Comparison of ENCODE assay signal across 20 cellular contexts in the genomic region with DNA sequence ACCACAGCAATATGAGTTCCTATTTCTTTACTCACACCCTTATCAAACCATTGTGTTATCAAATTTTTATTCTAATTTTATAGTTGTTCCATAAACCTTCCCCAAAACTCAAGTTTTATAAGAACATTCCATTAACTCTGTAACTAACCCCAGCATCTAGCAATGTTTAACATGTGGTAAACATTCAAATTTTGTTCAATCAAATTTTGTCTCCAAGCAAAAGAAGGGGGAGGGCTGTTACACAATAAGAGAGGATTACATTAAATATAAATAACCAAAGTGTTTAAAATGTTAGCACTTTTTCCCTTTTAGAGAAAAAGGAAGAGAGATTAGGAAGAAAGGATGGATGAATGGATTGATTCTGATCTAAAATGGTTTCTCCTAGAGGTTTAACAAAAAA. TPM values are rescaled to one million over a fixed set of nuclear protein-coding genes. Genes with fewer than 3 reads are reported as not detected.
DNase-seq lines count a peak whose midpoint lies in the region; ATAC-seq and TF ChIP-seq lines count a peak whose summit lies in the region.
"Had no signal": no experiment of that assay in that cellular context is flagged by ENCODE, and none has a peak within 500 bp of the region (broad histone marks: within the 10 kb centered on the region; RNA-seq: fewer than 3 reads in every experiment).

No MANE protein-coding gene starts in this region.

- no peaks in the 10 kb centered on the region for H3K9me2 ChIP-seq in OCI-LY7 (ENCODE audit: insufficient read depth, low read length)

- H3K36me3 Mint-ChIP-seq in activated T-helper 17 cell treated with anti-CD3 and anti-CD28 coated beads, Interleukin-2, amount 50 U/mL, for 72 hours (ENCODE audit: low read depth), result no peaks in the 10 kb centered on the region

- H2AFZ ChIP-seq in OCI-LY7 (ENCODE audit: low read length), result no peak overlapping the region
- H2AFZ ChIP-seq: PC-9 had no signal

- H3K27me3 ChIP-seq in muscle layer of duodenum (ENCODE audit: low read depth, low read length), result no peaks in the 10 kb centered on the region
- H3K27me3 ChIP-seq in right atrium auricular region, result no peaks in the 10 kb centered on the region
- H3K27me3 ChIP-seq: SJCRH30 had no signal

- H3K9me3 ChIP-seq in OCI-LY7 (ENCODE audit: low read length) (no peaks in the 10 kb centered on the region), muscle layer of duodenum (ENCODE audit: control insufficient read depth in 1 of 2, low read length in 2 of 2) (no peaks in the 10 kb centered on the region), right atrium auricular region (no peaks in the 10 kb centered on the region)
- H3K9me3 ChIP-seq: SJCRH30 had no signal

- H3K79me2 ChIP-seq in OCI-LY7 (ENCODE audit: insufficient read depth, low read depth, low read length), result peaks cover 86% of the 10 kb centered on the region; the same call in 1 of the 2 replicates

- POLR2A ChIA-PET in OCI-LY7 (lab: Charles Lee), result interaction anchor here (1.7 kb wide), 1 partner anchor 11 kb away, joined by 10 read pairs; no protein-coding TSS in a partner anchor

- CTCF ChIA-PET in OCI-LY7 (lab: Charles Lee; ENCODE audit: unreplicated experiment), result no interaction called here

- H3K27ac ChIP-seq in OCI-LY7 (ENCODE audit: low read depth, low read length, poor library complexity, severe bottlenecking), result no peak overlapping the region
- H3K27ac ChIP-seq in muscle layer of duodenum (ENCODE audit: low read length), result peak overlapping the region; percentile 3
- no peak overlapping the region for H3K27ac ChIP-seq in right atrium auricular region
- H3K27ac ChIP-seq in substantia nigra (ENCODE audit: low read depth, low read length, poor library complexity, severe bottlenecking), result no peak overlapping the region
- H3K27ac ChIP-seq: KMS-11, PC-9, SJCRH30 had no signal

- H4K20me1 ChIP-seq in OCI-LY7 (ENCODE audit: insufficient read depth, low read length), result 0 out of 2 replicates have a peak, but pooled peaks cover 3% of the 10 kb centered on the region

- H3K9me3 Mint-ChIP-seq in activated T-helper 17 cell treated with anti-CD3 and anti-CD28 coated beads, Interleukin-2, amount 50 U/mL, for 72 hours, result no peaks in the 10 kb centered on the region
- H3K9me3 Mint-ChIP-seq: CD8-positive, alpha-beta memory T cell had no signal

- TF ChIP-seq CTCF in OCI-LY7 (conservative IDR thresholded peaks at IDR 0.05; ENCODE audit: low read length) (no peak), right atrium auricular region (IDR thresholded peaks at IDR 0.05) (no peak)

- peak overlapping the region; percentile 74 for H3K4me2 ChIP-seq in OCI-LY7 (ENCODE audit: low read length)
- H3K4me2 ChIP-seq: KMS-11, PC-9 had no signal

- H3K36me3 ChIP-seq in OCI-LY7 (ENCODE audit: insufficient read depth, low read length), result no peaks in the 10 kb centered on the region
- no peaks in the 10 kb centered on the region for H3K36me3 ChIP-seq in muscle layer of duodenum (ENCODE audit: control insufficient read depth in 1 of 2, insufficient read depth in 2 of 2, low read length in 2 of 2)
- no peaks in the 10 kb centered on the region for H3K36me3 ChIP-seq in right atrium auricular region
- H3K36me3 ChIP-seq: SJCRH30 had no signal

- no peak overlapping the region for H3K4me3 Mint-ChIP-seq in activated T-helper 17 cell treated with anti-CD3 and anti-CD28 coated beads, Interleukin-2, amount 50 U/mL, for 72 hours
- H3K4me3 Mint-ChIP-seq: CD8-positive, alpha-beta memory T cell had no signal

- intact Hi-C loops in OCI-LY7 (cut with micrococcal nuclease; ENCODE audit: unreplicated experiment), result loop anchor here (5.0 kb wide), 1 partner anchor 61 kb away; no protein-coding TSS in a partner anchor

- no peak overlapping the region for H3K27ac Mint-ChIP-seq in activated T-helper 17 cell treated with anti-CD3 and anti-CD28 coated beads, Interleukin-2, amount 50 U/mL, for 72 hours

- ATAC-seq in activated T-helper 17 cell treated with anti-CD3 and anti-CD28 coated beads, Interleukin-2, amount 50 U/mL, for 72 hours (replicated peaks), result no peak
- no peak for ATAC-seq in activated CD4-positive, CD25-positive, alpha-beta regulatory T cell treated with anti-CD3 and anti-CD28 coated beads, Interleukin-2, amount 50 U/mL, for 24 hours
- ATAC-seq: HepG2 had no signal

- no TSS peak for BruUV-seq in OCI-LY7 (replicated peaks; lab: Mats Ljungman, UMichigan)

- DNase-seq in OCI-LY7 (ENCODE audit: low spot score) (no peak), fibroblast of gingiva (ENCODE audit: low read depth) (peak; percentile 31), right atrium auricular region (ENCODE audit: low spot score) (no peak), substantia nigra (lab: John Stamatoyannopoulos, UW) (no peak)
- DNase-seq: ACHN; C1 segment of cervical spinal cord; CD8-positive, alpha-beta memory T cell; DMS79 treated with DMSO at 0.1 percent for 48 hours; MV-4-11; NCI-H1694 treated with DMSO at 0.1 percent for 48 hours; NCI-H2107; NCI-H510A; NCI-H774; PC-9; SJCRH30 had no signal

- H3K27me3 Mint-ChIP-seq in activated T-helper 17 cell treated with anti-CD3 and anti-CD28 coated beads, Interleukin-2, amount 50 U/mL, for 72 hours, result peaks cover 10% of the 10 kb centered on the region

- H3K4me1 Mint-ChIP-seq in activated T-helper 17 cell treated with anti-CD3 and anti-CD28 coated beads, Interleukin-2, amount 50 U/mL, for 72 hours, result no peaks in the 10 kb centered on the region
- H3K4me1 Mint-ChIP-seq: CD8-positive, alpha-beta memory T cell had no signal

- H3K4me3 ChIP-seq in OCI-LY7 (ENCODE audit: low read depth, low read length, poor library complexity, severe bottlenecking) (no peak overlapping the region), muscle layer of duodenum (ENCODE audit: low read depth in 1 of 2, low read length in 2 of 2) (no peak overlapping the region), right atrium auricular region (no peak overlapping the region)
- H3K4me3 ChIP-seq: PC-9, SJCRH30 had no signal

- H3K4me1 ChIP-seq in OCI-LY7 (ENCODE audit: insufficient read depth, low read length, poor library complexity, severe bottlenecking) (peaks cover 54% of the 10 kb centered on the region), muscle layer of duodenum (ENCODE audit: control insufficient read depth in 1 of 2, insufficient read depth in 2 of 2, low read length in 2 of 2) (peaks cover 3 to 62% of the 10 kb centered on the region in 2 donors), right atrium auricular region (peaks cover 0 to 23% of the 10 kb centered on the region in 2 donors)

RNA-seq across cellular contexts. Expression of a gene that starts 20.5 kb away (rescaled TPM):
- total RNA-seq in OCI-LY7 (2014; rRNA removed; shearing (Covaris generic)), result 74.3 and 78.7 TPM in 2 replicates
- total RNA-seq in OCI-LY7 (2022), result 54.3 and 55.4 TPM in 2 replicates
- 10 to 100 TPM; 81.8 to 86.0 TPM for total RNA-seq in right atrium auricular region
- total RNA-seq in activated T-helper 17 cell treated with anti-CD3 and anti-CD28 coated beads, Interleukin-2, amount 50 U/mL, for 72 hours, result 1 to 10 TPM; 4.0 to 4.3 TPM

Comparison
In these comparisons a context has a peak if more than half of its experiments do, and no peak if none do; other contexts are left out.
1. RNA of a gene that starts 20.5 kb away (total RNA-seq): 81.8 to 86.0 TPM in right atrium auricular region and 54.3 to 78.7 TPM in OCI-LY7; 4.0 to 4.3 TPM in activated T-helper 17 cell treated with anti-CD3 and anti-CD28 coated beads, Interleukin-2, amount 50 U/mL, for 72 hours; every median in the first group is over 10 times any median in the second.